In genomic region chr7:154302380-154302779, GRCh38 we compare ENCODE assay signal across 30 cellular contexts.
DNase-seq lines count a peak whose midpoint lies in the region; ATAC-seq, FAIRE-seq and TF ChIP-seq lines count a peak whose summit lies in the region.
"Had no signal": no experiment of that assay in that cellular context is flagged by ENCODE, and none has a peak within 500 bp of the region (broad histone marks: within the 10 kb centered on the region; RNA-seq: fewer than 3 reads in every experiment).

No MANE protein-coding gene starts in this region.

- no peak overlapping the region for H2AFZ ChIP-seq in HepG2 (ENCODE audit: low read length)
- H2AFZ ChIP-seq in hepatocyte = no peak overlapping the region

- intact Hi-C loops in HepG2 (cut with micrococcal nuclease; ENCODE audit: unreplicated experiment) = loop anchor here (5.0 kb wide), 1 partner anchor 200 kb away; no protein-coding TSS in a partner anchor
- intact Hi-C loops in right lobe of liver (cut with DNase I) = no loop called here

- peak overlapping the region; percentile 6; the same call in 1 of the 2 replicates for H3K4me2 ChIP-seq in HepG2 (ENCODE audit: low read depth, low read length)
- no peak overlapping the region for H3K4me2 ChIP-seq in hepatocyte

- H3K27me3 Mint-ChIP-seq in activated CD8-positive, alpha-beta T cell treated with anti-CD3 and anti-CD28 coated beads, Interleukin-2, amount 10 ng/mL, durations not matched to agents 7 days and 5 days (ENCODE audit: low read depth) = peaks cover 3% of the 10 kb centered on the region

- no peak overlapping the region for H3K4me3 Mint-ChIP-seq in activated CD8-positive, alpha-beta T cell treated with anti-CD3 and anti-CD28 coated beads, Interleukin-2, amount 10 ng/mL, durations not matched to agents 7 days and 5 days
- H3K4me3 Mint-ChIP-seq: CD14-positive monocyte; CD8-positive, alpha-beta memory T cell; H9 had no signal

- H3K9me3 Mint-ChIP-seq in activated CD8-positive, alpha-beta T cell treated with anti-CD3 and anti-CD28 coated beads, Interleukin-2, amount 10 ng/mL, durations not matched to agents 7 days and 5 days (ENCODE audit: insufficient read depth) = no peaks in the 10 kb centered on the region
- H3K9me3 Mint-ChIP-seq: H9 had no signal

- no peak for TF ChIP-seq POLR2A in HepG2 (IDR thresholded peaks at IDR 0.05; ENCODE audit: insufficient read depth in 1 of 2, low read depth in 2 of 2, low read length in 2 of 2)
- TF ChIP-seq POLR2A in right lobe of liver (IDR thresholded peaks at IDR 0.05) = no peak

- no peak overlapping the region for H3K4me3 ChIP-seq in HepG2 (replicated peaks in 1 of 3; ENCODE audit: insufficient read depth in 1 of 3, low read depth in 2 of 3, low read length in 3 of 3)
- H3K4me3 ChIP-seq in right lobe of liver = no peak overlapping the region
- H3K4me3 ChIP-seq in WERI-Rb-1 (ENCODE audit: low read depth, low read length) = no peak overlapping the region
- H3K4me3 ChIP-seq in hepatocyte = no peak overlapping the region
- H3K4me3 ChIP-seq: MG63, SJCRH30 had no signal

- TF ChIP-seq CTCF in HepG2 (CRISPR knock-in tag; IDR thresholded peaks at IDR 0.05) (peak; percentile 63), right lobe of liver (IDR thresholded peaks at IDR 0.05) (no peak), WERI-Rb-1 (IDR thresholded peaks at IDR 0.05; ENCODE audit: low read depth, low read length) (0 out of 2 replicates have a peak, but pooled peaks have one; percentile 18), hepatocyte (IDR thresholded peaks at IDR 0.05; ENCODE audit: poor library complexity) (peak; percentile 16)

- H3K9me2 ChIP-seq in hepatocyte (replicated peaks; ENCODE audit: insufficient read depth) = no peaks in the 10 kb centered on the region

- 14% methylated on average over 2 of the region's 2 CpGs for WGBS in HepG2 (ENCODE audit: low lambda C conversion rate)
- WGBS in right lobe of liver (ENCODE audit: insufficient coverage, low coverage, low lambda C conversion rate, missing lambda C conversion rate) = 31% methylated on average over 2 of the region's 2 CpGs
- WGBS in hepatocyte (ENCODE audit: low lambda C conversion rate, missing lambda C conversion rate) = 34% methylated on average over 2 of the region's 2 CpGs

- H4K20me1 ChIP-seq in HepG2 (ENCODE audit: insufficient read depth, low read length) (no peaks in the 10 kb centered on the region), hepatocyte (ENCODE audit: insufficient read depth, poor library complexity, severe bottlenecking) (no peaks in the 10 kb centered on the region)

- no peak overlapping the region for H3K9ac ChIP-seq in HepG2 (ENCODE audit: insufficient read depth, low read depth, low read length)

- ATAC-seq in HepG2 (peak; percentile 98), right lobe of liver (no peak)
- ATAC-seq in activated CD8-positive, alpha-beta T cell treated with anti-CD3 and anti-CD28 coated beads, Interleukin-2, amount 10 ng/mL, durations not matched to agents 7 days and 5 days = no peak
- ATAC-seq: PC-3, SK-N-SH treated with all-trans-retinoic acid at 6 μM for 48 hours had no signal

- POLR2A ChIA-PET in HepG2 (lab: Yijun Ruan, JAX) = no interaction called here
- POLR2A ChIA-PET in activated CD8-positive, alpha-beta T cell treated with anti-CD3 and anti-CD28 coated beads, Interleukin-2, amount 10 ng/mL, durations not matched to agents 7 days and 5 days (lab: Charles Lee) = no interaction called here

- H3K27ac ChIP-seq in HepG2 (ENCODE audit: extremely low read length, insufficient read depth, low read length) (no peak overlapping the region), right lobe of liver (no peak overlapping the region), WERI-Rb-1 (no peak overlapping the region), hepatocyte (no peak overlapping the region)
- H3K27ac ChIP-seq: SJCRH30 had no signal

- H3K9me3 ChIP-seq in HepG2 (ENCODE audit: low read length) = no peaks in the 10 kb centered on the region
- no peaks in the 10 kb centered on the region for H3K9me3 ChIP-seq in right lobe of liver
- H3K9me3 ChIP-seq in WERI-Rb-1 (ENCODE audit: severe bottlenecking) = no peaks in the 10 kb centered on the region
- H3K9me3 ChIP-seq in hepatocyte (ENCODE audit: low read depth) = no peaks in the 10 kb centered on the region
- H3K9me3 ChIP-seq: BE2C, MG63, SJCRH30 had no signal

- BruUV-seq in HepG2 (replicated peaks; lab: Mats Ljungman, UMichigan) = no TSS peak

- peak; percentile 59 for TF ChIP-seq RAD21 in HepG2 (CRISPR knock-in tag; IDR thresholded peaks at IDR 0.05)

- H3K27me3 ChIP-seq in HepG2 (ENCODE audit: control insufficient read depth in 1 of 2, insufficient read depth in 2 of 2, low read length in 2 of 2) (peaks cover 0 to 23% of the 10 kb centered on the region in 2 experiments; a peak in 3 of 5 replicates), right lobe of liver (no peaks in the 10 kb centered on the region), WERI-Rb-1 (ENCODE audit: insufficient read depth, low read depth, severe bottlenecking) (no peaks in the 10 kb centered on the region), hepatocyte (peaks cover 28% of the 10 kb centered on the region)
- H3K27me3 ChIP-seq: BE2C, MG63 had no signal

- H3K4me1 Mint-ChIP-seq in activated CD8-positive, alpha-beta T cell treated with anti-CD3 and anti-CD28 coated beads, Interleukin-2, amount 10 ng/mL, durations not matched to agents 7 days and 5 days (ENCODE audit: low read depth) = no peaks in the 10 kb centered on the region
- H3K4me1 Mint-ChIP-seq: CD14-positive monocyte; CD8-positive, alpha-beta memory T cell had no signal

- H3K79me2 ChIP-seq in HepG2 (ENCODE audit: insufficient read depth, low read length) (no peaks in the 10 kb centered on the region), hepatocyte (no peaks in the 10 kb centered on the region)

- DNase-seq in HepG2 (ENCODE audit: low spot score) (peak; percentile 85), right lobe of liver (no peak), WERI-Rb-1 (no peak), hepatocyte (ENCODE audit: low spot score) (peak; percentile 49), germinal center (ENCODE audit: low spot score) (no peak)
- no peak for DNase-seq in activated CD8-positive, alpha-beta T cell treated with anti-CD3 and anti-CD28 coated beads, Interleukin-2, amount 10 ng/mL, durations not matched to agents 7 days and 5 days
- no peak for DNase-seq in stimulated activated CD4-positive, alpha-beta T cell treated with anti-CD3 and anti-CD28 coated beads, Interleukin-4, amount 100 ng/mL, for 1 hour
- DNase-seq: 8988T; ACHN; BE2C; Calu3; CD8-positive, alpha-beta memory T cell; DMS79 treated with DMSO at 0.1 percent for 48 hours; H9; IMR-90; KG1; MG63; NCI-H1105 treated with DMSO at 0.1 percent for 48 hours; NCI-H1694; NCI-H2081 treated with DMSO at 0.1 percent for 48 hours; NCI-H2171 treated with DMSO at 0.1 percent for 48 hours; NCI-H345; NCI-H510A treated with DMSO at 0.1 percent for 48 hours; NK-92 treated with Interleukin-12 subunit alpha and Interleukin-12 subunit beta, amount 100 ng/mL, for 24 hours; PC-3; SJCRH30 had no signal

- H3K4me1 ChIP-seq in HepG2 (ENCODE audit: insufficient read depth, low read length) (peaks cover 17% of the 10 kb centered on the region), right lobe of liver (no peaks in the 10 kb centered on the region), hepatocyte (ENCODE audit: insufficient read depth) (peaks cover 4% of the 10 kb centered on the region)
- H3K4me1 ChIP-seq: BE2C, SJCRH30 had no signal

- FAIRE-seq in HepG2 (lab: Jason Lieb, UNC) = peak; percentile 70
- FAIRE-seq: GM12892, HTR-8/SVneo had no signal

- TF ChIP-seq EP300 in HepG2 (IDR thresholded peaks at IDR 0.05; ENCODE audit: low read depth in 2 of 2, low read length in 2 of 2) = peak in 1 of 2 experiments; percentile 43; a peak in 1 of 4 replicates
- no peak for TF ChIP-seq EP300 in HepG2 (CRISPR knock-in tag; IDR thresholded peaks at IDR 0.05; ENCODE audit: borderline replicate concordance)

- H3K36me3 Mint-ChIP-seq in activated CD8-positive, alpha-beta T cell treated with anti-CD3 and anti-CD28 coated beads, Interleukin-2, amount 10 ng/mL, durations not matched to agents 7 days and 5 days (ENCODE audit: low read depth) = no peaks in the 10 kb centered on the region
- H3K36me3 Mint-ChIP-seq: CD14-positive monocyte; CD8-positive, alpha-beta memory T cell had no signal

- H3K27ac Mint-ChIP-seq in activated CD8-positive, alpha-beta T cell treated with anti-CD3 and anti-CD28 coated beads, Interleukin-2, amount 10 ng/mL, durations not matched to agents 7 days and 5 days = no peak overlapping the region
- H3K27ac Mint-ChIP-seq: CD14-positive monocyte; CD8-positive, alpha-beta memory T cell; H9 had no signal

- CTCF ChIA-PET in HepG2 (lab: Yijun Ruan, JAX; ENCODE audit: low intra/inter-chr PET ratio, low total read pairs) = no interaction called here
- CTCF ChIA-PET in activated CD8-positive, alpha-beta T cell treated with anti-CD3 and anti-CD28 coated beads, Interleukin-2, amount 10 ng/mL, durations not matched to agents 7 days and 5 days (lab: Charles Lee) = no interaction called here

- H3K36me3 ChIP-seq in HepG2 (replicated peaks in 1 of 2; ENCODE audit: control insufficient read depth in 1 of 2, insufficient read depth in 2 of 2, low read length in 2 of 2) (no peaks in the 10 kb centered on the region), right lobe of liver (no peaks in the 10 kb centered on the region), WERI-Rb-1 (no peaks in the 10 kb centered on the region), hepatocyte (replicated peaks; ENCODE audit: insufficient read depth, low read depth) (no peaks in the 10 kb centered on the region)
- H3K36me3 ChIP-seq: BE2C, MG63, SJCRH30 had no signal

- in situ Hi-C loops in HepG2 (cut with HindIII; ENCODE audit: extremely low pct_ligation_motif_present, low pct_unique_long_range_greater_than_20kb) = no loop called here

TF ChIP-seq in HepG2, 621 proteins besides CTCF, POLR2A, EP300 and RAD21 (continues in another document):
- TF ChIP-seq MIER2 (CRISPR knock-in tag; IDR thresholded peaks at IDR 0.05) (no peak), PLRG1 (conservative IDR thresholded peaks at IDR 0.05) (no peak), ZNF232 (CRISPR knock-in tag; IDR thresholded peaks at IDR 0.05; ENCODE audit: borderline replicate concordance) (no peak), DNMT1 (CRISPR knock-in tag; IDR thresholded peaks at IDR 0.05) (no peak), ZNF530 (CRISPR knock-in tag; IDR thresholded peaks at IDR 0.05; ENCODE audit: low read depth) (no peak), ZNF598 (CRISPR knock-in tag; IDR thresholded peaks at IDR 0.05; ENCODE audit: borderline replicate concordance) (no peak)
- TF ChIP-seq, protein P1, sequence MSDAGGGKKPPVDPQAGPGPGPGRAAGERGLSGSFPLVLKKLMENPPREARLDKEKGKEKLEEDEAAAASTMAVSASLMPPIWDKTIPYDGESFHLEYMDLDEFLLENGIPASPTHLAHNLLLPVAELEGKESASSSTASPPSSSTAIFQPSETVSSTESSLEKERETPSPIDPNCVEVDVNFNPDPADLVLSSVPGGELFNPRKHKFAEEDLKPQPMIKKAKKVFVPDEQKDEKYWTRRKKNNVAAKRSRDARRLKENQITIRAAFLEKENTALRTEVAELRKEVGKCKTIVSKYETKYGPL (CRISPR knock-in tag; IDR thresholded peaks at IDR 0.05) = no peak

Comparison
In these comparisons a context has a peak if more than half of its experiments do, and no peak if none do; other contexts are left out.
1. DNase-seq: peak in HepG2 (single experiment) and hepatocyte (single experiment); none in right lobe of liver (0 of 3), WERI-Rb-1 (single experiment), activated CD8-positive, alpha-beta T cell treated with anti-CD3 and anti-CD28 coated beads, Interleukin-2, amount 10 ng/mL, durations not matched to agents 7 days and 5 days (single experiment), stimulated activated CD4-positive, alpha-beta T cell treated with anti-CD3 and anti-CD28 coated beads, Interleukin-4, amount 100 ng/mL, for 1 hour (single experiment) and germinal center (single experiment).
2. CTCF ChIP-seq: peak in HepG2 (single experiment), WERI-Rb-1 (single experiment) and hepatocyte (single experiment); none in right lobe of liver (0 of 4).